In genomic region chr11:94680426-94680825, GRCh38 we compare ENCODE assay signal across 33 cellular contexts.
"Had no signal": no experiment of that assay in that cellular context is flagged by ENCODE, and none has a peak within 500 bp of the region (broad histone marks: within the 10 kb centered on the region; RNA-seq: fewer than 3 reads in every experiment).

No MANE protein-coding gene starts in this region.

- ATAC-seq: activated naive CD4-positive, alpha-beta T cell treated with anti-CD3 and anti-CD28 coated beads, Interleukin-2, amount 50 U/mL, for 72 hours; activated naive CD8-positive, alpha-beta T cell treated with anti-CD3 and anti-CD28 coated beads, Interleukin-2, amount 50 U/mL, for 24 hours; activated T-cell treated with anti-CD3 and anti-CD28 coated beads, Interleukin-2, amount 50 U/mL, for 4 hours; activated T-cell treated with anti-CD3 and anti-CD28 coated beads, Interleukin-2, amount 50 U/mL, for 72 hours; activated T-helper 17 cell treated with anti-CD3 and anti-CD28 coated beads, Interleukin-2, amount 50 U/mL, for 72 hours; body of pancreas had no signal

- DNase-seq: activated effector memory CD4-positive, alpha-beta T cell treated with anti-CD3 and anti-CD28 coated beads, Interleukin-2, amount 50 U/mL, for 16 hours; activated effector memory CD4-positive, alpha-beta T cell treated with Interleukin-2 at 50 U/mL for 16 hours; activated gamma-delta T cell; activated gamma-delta T cell treated with Interleukin-2 at 50 U/mL for 16 hours; activated naive CD4-positive, alpha-beta T cell; activated naive CD4-positive, alpha-beta T cell treated with anti-CD3 and anti-CD28 coated beads for 36 hours; activated naive CD4-positive, alpha-beta T cell treated with anti-CD3 and anti-CD28 coated beads, Interleukin-2, amount 10 ng/mL, durations not matched to agents 7 days and 5 days; activated naive CD4-positive, alpha-beta T cell treated with anti-CD3 and anti-CD28 coated beads, Interleukin-2, amount 50 U/mL, for 16 hours; activated naive CD4-positive, alpha-beta T cell treated with Interleukin-2 at 50 U/mL for 16 hours; activated naive CD8-positive, alpha-beta T cell treated with anti-CD3 and anti-CD28 coated beads for 36 hours; activated naive CD8-positive, alpha-beta T cell treated with anti-CD3 and anti-CD28 coated beads, Interleukin-2, amount 10 ng/mL, durations not matched to agents 7 days and 5 days; activated naive CD8-positive, alpha-beta T cell treated with anti-CD3 and anti-CD28 coated beads, Interleukin-2, amount 50 U/mL, for 24 hours; activated T-cell treated with anti-CD3 and anti-CD28 coated beads, Interleukin-2, amount 50 U/mL, for 24 hours; activated T-cell treated with anti-CD3 and anti-CD28 coated beads, Interleukin-2, amount 50 U/mL, for 4 hours; activated T-cell treated with anti-CD3 and anti-CD28 coated beads, Interleukin-2, amount 50 U/mL, for 48 hours; activated T-cell treated with anti-CD3 and anti-CD28 coated beads, Interleukin-2, amount 50 U/mL, for 72 hours; adrenal gland; amniotic stem cell; amygdala; anterior cingulate cortex; aorta; body of pancreas; brain microvascular endothelial cell; caudate nucleus; central memory CD4-positive, alpha-beta T cell; cerebellar nuclear complex had no signal

- H3K4me1 ChIP-seq: adrenal gland, ascending aorta, body of pancreas, breast epithelium had no signal

- FAIRE-seq: astrocyte, bronchial epithelial cell had no signal

- H3K36me3 ChIP-seq: adrenal gland, ascending aorta, brain microvascular endothelial cell, breast epithelium, cardiac muscle cell had no signal

- H3K27ac ChIP-seq: adrenal gland, ascending aorta, body of pancreas, brain microvascular endothelial cell, breast epithelium, cardiac muscle cell had no signal

- H3K4me3 ChIP-seq: adrenal gland, ascending aorta, body of pancreas, breast epithelium, cardiac muscle cell had no signal

- H3K27me3 ChIP-seq: adrenal gland, ascending aorta, body of pancreas, brain microvascular endothelial cell, breast epithelium, cardiac muscle cell had no signal

- H3K9me3 ChIP-seq: adrenal gland, ascending aorta, body of pancreas, breast epithelium had no signal
